ENCODE assay signal across 15 cellular contexts in genomic region chr22:30436196-30436595, GRCh38. TPM values are rescaled to one million over a fixed set of nuclear protein-coding genes. Genes with fewer than 3 reads are reported as not detected.
A peak's percentile ranks its signal among the peaks of the same experiment; 100 is the strongest.
DNase-seq lines count a peak whose midpoint lies in the region; ATAC-seq and TF ChIP-seq lines count a peak whose summit lies in the region.
"Had no signal": no experiment of that assay in that cellular context is flagged by ENCODE, and none has a peak within 500 bp of the region (broad histone marks: within the 10 kb centered on the region; RNA-seq: fewer than 3 reads in every experiment).

No MANE protein-coding gene starts in this region.

- H2BK20ac ChIP-seq in IMR-90 (ENCODE audit: low read depth, low read length): no peak overlapping the region

- intact Hi-C loops in IMR-90 (cut with micrococcal nuclease): no loop called here

- CTCF ChIA-PET in IMR-90 (lab: Yijun Ruan, JAX): no interaction called here

- peaks cover 15% of the 10 kb centered on the region for H3K27me3 Mint-ChIP-seq in T-helper 2 cell treated with Interferon-gamma antibody and Interleukin-4, amounts not matched to agents 5 μg/mL and 100 μg/mL, for 36 hours (ENCODE audit: low read depth)
- H3K27me3 Mint-ChIP-seq in activated naive CD8-positive, alpha-beta T cell: peaks cover 17% of the 10 kb centered on the region

- H3K27ac ChIP-seq in IMR-90 (ENCODE audit: insufficient read depth, low read length) (no peak overlapping the region), neuronal stem cell (replicated peaks; ENCODE audit: low read length) (no peak overlapping the region)

- H3K79me1 ChIP-seq in IMR-90 (ENCODE audit: low read depth in 1 of 2, low read length in 2 of 2) (no peaks in the 10 kb centered on the region), neuronal stem cell (ENCODE audit: low read depth, low read length) (no peaks in the 10 kb centered on the region)

- no peak overlapping the region for H2AK9ac ChIP-seq in IMR-90 (replicated peaks; ENCODE audit: low read depth, low read length, poor library complexity)

- BruUV-seq in IMR-90 (replicated peaks; lab: Mats Ljungman, UMichigan): no TSS peak

- H3K4me3 ChIP-seq in IMR-90 (ENCODE audit: insufficient read depth, low read depth, low read length) (no peak overlapping the region), neuronal stem cell (ENCODE audit: low read length in 2 of 2) (no peak overlapping the region)

- H2BK15ac ChIP-seq in IMR-90 (ENCODE audit: low read depth, low read length) (no peak overlapping the region), neuronal stem cell (ENCODE audit: low read length) (no peak overlapping the region)

- peaks cover 16% of the 10 kb centered on the region for H3K36me3 Mint-ChIP-seq in T-helper 2 cell treated with Interferon-gamma antibody and Interleukin-4, amounts not matched to agents 5 μg/mL and 100 μg/mL, for 36 hours (ENCODE audit: low read depth)
- H3K36me3 Mint-ChIP-seq in activated naive CD8-positive, alpha-beta T cell: peaks cover 10% of the 10 kb centered on the region

- H2BK12ac ChIP-seq in neuronal stem cell (ENCODE audit: low read length): no peak overlapping the region

- TF ChIP-seq POLR2A in IMR-90 (IDR thresholded peaks at IDR 0.05; ENCODE audit: low read depth, low read length): no peak

- H3K4ac ChIP-seq in IMR-90 (ENCODE audit: low read depth, low read length) (no peak overlapping the region), neuronal stem cell (ENCODE audit: low read length) (no peak overlapping the region)

- H3K9me3 Mint-ChIP-seq in T-helper 2 cell treated with Interferon-gamma antibody and Interleukin-4, amounts not matched to agents 5 μg/mL and 100 μg/mL, for 36 hours: peaks cover 18% of the 10 kb centered on the region
- peaks cover 8% of the 10 kb centered on the region for H3K9me3 Mint-ChIP-seq in activated naive CD8-positive, alpha-beta T cell (ENCODE audit: low read depth)

- H3K4me3 Mint-ChIP-seq in T-helper 2 cell treated with Interferon-gamma antibody and Interleukin-4, amounts not matched to agents 5 μg/mL and 100 μg/mL, for 36 hours: peak overlapping the region; percentile 76
- peak overlapping the region; percentile 92 for H3K4me3 Mint-ChIP-seq in activated naive CD8-positive, alpha-beta T cell

- H3K18ac ChIP-seq in IMR-90 (ENCODE audit: low read depth, low read length) (no peak overlapping the region), neuronal stem cell (ENCODE audit: low read length) (no peak overlapping the region)

- H4K91ac ChIP-seq in IMR-90 (ENCODE audit: insufficient read depth, low read depth, low read length) (no peak overlapping the region), neuronal stem cell (ENCODE audit: low read depth, low read length, poor library complexity) (no peak overlapping the region)

- H4K5ac ChIP-seq in IMR-90 (ENCODE audit: low read depth, low read length): no peak overlapping the region

- DNase-seq in T-helper 2 cell treated with Interferon-gamma antibody and Interleukin-4, amounts not matched to agents 5 μg/mL and 100 μg/mL, for 36 hours (ENCODE audit: low spot score): no peak
- DNase-seq in T-helper 2 cell: no peak
- DNase-seq in IMR-90: no peak
- DNase-seq in neuronal stem cell (ENCODE audit: low spot score): no peak
- DNase-seq in NCI-H526 treated with DMSO at 0.1 percent for 48 hours (lab: John Stamatoyannopoulos, UW): no peak
- DNase-seq: DMS153, glutamatergic neuron, NCI-H2227 treated with DMSO at 0.1 percent for 48 hours had no signal

- H3K4me2 ChIP-seq in IMR-90 (ENCODE audit: low read depth, low read length) (no peak overlapping the region), neuronal stem cell (ENCODE audit: insufficient read depth, low read length, poor library complexity, severe bottlenecking) (no peak overlapping the region)

- H3K27ac Mint-ChIP-seq in T-helper 2 cell treated with Interferon-gamma antibody and Interleukin-4, amounts not matched to agents 5 μg/mL and 100 μg/mL, for 36 hours: peak overlapping the region; percentile 90
- peak overlapping the region; percentile 97 for H3K27ac Mint-ChIP-seq in activated naive CD8-positive, alpha-beta T cell

- no peak overlapping the region for H2BK5ac ChIP-seq in IMR-90 (ENCODE audit: low read depth, low read length, poor library complexity, severe bottlenecking)
- no peak overlapping the region for H2BK5ac ChIP-seq in neuronal stem cell (ENCODE audit: low read length)

- H2AFZ ChIP-seq in IMR-90 (replicated peaks; ENCODE audit: low read length, poor library complexity): peak overlapping the region; percentile 65
- peak overlapping the region; percentile 82 for H2AFZ ChIP-seq in neuronal stem cell (ENCODE audit: low read length)

- ATAC-seq in IMR-90 (ENCODE audit: low read depth): no peak
- no peak for ATAC-seq in HG02970 (IDR thresholded peaks at IDR 0.05; ENCODE audit: low FRiP score, unreplicated experiment)
- no peak for ATAC-seq in GM18858 (IDR thresholded peaks at IDR 0.05; ENCODE audit: unreplicated experiment)

- no peak overlapping the region for H3K23ac ChIP-seq in IMR-90 (ENCODE audit: low read depth, low read length)
- no peak overlapping the region for H3K23ac ChIP-seq in neuronal stem cell (ENCODE audit: low read depth, low read length, poor library complexity)

- 70% methylated on average over 2 of the region's 2 CpGs; no CpG with 5 or more reads in 1 of the 2 experiments for WGBS in IMR-90 (ENCODE audit: extremely low coverage in 2 of 2, insufficient read length in 1 of 2), 2 experiments
- WGBS in neuronal stem cell (ENCODE audit: extremely low coverage in 2 of 2, insufficient read length in 2 of 2, insufficient replicate concordance in 1 of 2), 2 donors: no CpG with 5 or more reads among the region's 2 CpGs

- H2AK5ac ChIP-seq in IMR-90 (ENCODE audit: low read depth, low read length): no peak overlapping the region
- no peak overlapping the region for H2AK5ac ChIP-seq in neuronal stem cell (ENCODE audit: low read depth, low read length)

- H3K4me1 ChIP-seq in IMR-90 (ENCODE audit: control insufficient read depth, insufficient read depth, low read length): no peaks in the 10 kb centered on the region
- no peaks in the 10 kb centered on the region for H3K4me1 ChIP-seq in neuronal stem cell (ENCODE audit: control insufficient read depth in 2 of 2, insufficient read depth in 1 of 2, low read depth in 1 of 2, low read length in 2 of 2)

- peak overlapping the region; percentile 69 to 81; a peak in 2 of 4 replicates for H4K8ac ChIP-seq in IMR-90 (ENCODE audit: low read depth in 2 of 2, low read length in 2 of 2)
- H4K8ac ChIP-seq in neuronal stem cell (ENCODE audit: low read depth, low read length): no peak overlapping the region

- no peak overlapping the region for H3K56ac ChIP-seq in IMR-90 (ENCODE audit: extremely low read depth, insufficient read depth, low read length)

- H3K4me1 Mint-ChIP-seq in T-helper 2 cell treated with Interferon-gamma antibody and Interleukin-4, amounts not matched to agents 5 μg/mL and 100 μg/mL, for 36 hours (ENCODE audit: low read depth): peaks cover 12% of the 10 kb centered on the region
- H3K4me1 Mint-ChIP-seq in activated naive CD8-positive, alpha-beta T cell (ENCODE audit: low read depth): peaks cover 20% of the 10 kb centered on the region

- H3K14ac ChIP-seq in IMR-90 (replicated peaks; ENCODE audit: low read depth, low read length): no peak overlapping the region
- H3K14ac ChIP-seq in neuronal stem cell (ENCODE audit: low read length): no peak overlapping the region

- no peak for TF ChIP-seq RAD21 in IMR-90 (IDR thresholded peaks at IDR 0.05; ENCODE audit: low read length)

- H3K9me3 ChIP-seq in IMR-90 (ENCODE audit: control insufficient read depth, insufficient read depth, low read length): no peaks in the 10 kb centered on the region
- H3K9me3 ChIP-seq in neuronal stem cell (replicated peaks in 1 of 2; ENCODE audit: control insufficient read depth in 2 of 2, insufficient read depth in 1 of 2, low read depth in 1 of 2, low read length in 2 of 2): peaks cover 0 to 2% of the 10 kb centered on the region in 2 donors

- POLR2A ChIA-PET in IMR-90 (lab: Charles Lee; ENCODE audit: unreplicated experiment): no interaction called here

- dilution Hi-C loops in IMR-90 (cut with HindIII; ENCODE audit: low sequenced_read_pairs, unreplicated experiment): no loop called here

- H3K27me3 ChIP-seq in IMR-90 (ENCODE audit: control insufficient read depth, insufficient read depth, low read length) (peaks cover 12% of the 10 kb centered on the region), neuronal stem cell (ENCODE audit: control insufficient read depth in 3 of 3, insufficient read depth in 3 of 3, low read depth in 1 of 3, low read length in 3 of 3) (peaks cover 0 to 6% (median 0%) of the 10 kb centered on the region in 3 experiments)

- no peak for TF ChIP-seq CTCF in IMR-90 (conservative IDR thresholded peaks at IDR 0.05; ENCODE audit: low read depth, low read length)

- in situ Hi-C loops in IMR-90 (cut with MboI; ENCODE audit: low sequenced_read_pairs): no loop called here

- no peak overlapping the region for H2BK120ac ChIP-seq in IMR-90 (ENCODE audit: low read depth, low read length)
- H2BK120ac ChIP-seq in neuronal stem cell (ENCODE audit: low read depth, low read length): no peak overlapping the region

- H4K20me1 ChIP-seq in IMR-90 (ENCODE audit: insufficient read depth, low read length): no peaks in the 10 kb centered on the region

- H3K9me1 ChIP-seq in IMR-90 (ENCODE audit: insufficient read depth, low read length): no peaks in the 10 kb centered on the region; the same call in 1 of the 2 replicates

- H3K9ac ChIP-seq in IMR-90 (ENCODE audit: low read depth, low read length) (no peak overlapping the region), neuronal stem cell (ENCODE audit: low read depth, low read length, poor library complexity) (no peak overlapping the region)

- no peaks in the 10 kb centered on the region for H3K36me3 ChIP-seq in IMR-90 (ENCODE audit: control insufficient read depth, insufficient read depth, low read length)
- H3K36me3 ChIP-seq in neuronal stem cell (replicated peaks in 1 of 2; ENCODE audit: control insufficient read depth in 2 of 2, insufficient read depth in 2 of 2, low read length in 2 of 2): no peaks in the 10 kb centered on the region

RNA-seq across cellular contexts. Expression of gene MTFP1, which starts 10.6 kb away (rescaled TPM):
- total RNA-seq in IMR-90 (2012; rRNA removed): 5.6 and 7.3 TPM in 2 replicates
- polyA plus RNA-seq in IMR-90 (2012; rRNA removed): 7.7 and 8.1 TPM in 2 replicates
- polyA plus RNA-seq in IMR-90 (2012; cell fraction: cytosol; rRNA removed): 26.6 and 29.1 TPM in 2 replicates
- 10.3 and 20.5 TPM in 2 replicates for polyA plus RNA-seq in IMR-90 (2012; cell fraction: nucleus; rRNA removed; ENCODE audit: low replicate concordance)
- 14.0 TPM for polyA plus RNA-seq in neuronal stem cell (2013, experiment 1 of 2)
- polyA plus RNA-seq in neuronal stem cell (2013, experiment 2 of 2): 14.3 TPM

RNA-seq across cellular contexts. Expression of gene SEC14L3, which starts 35.6 kb away (rescaled TPM):
- total RNA-seq in IMR-90 (2012; rRNA removed): not detected in 2 replicates
- not detected in 2 replicates for polyA plus RNA-seq in IMR-90 (2012; rRNA removed)
- not detected in 2 replicates for polyA plus RNA-seq in IMR-90 (2012; cell fraction: cytosol; rRNA removed)
- not detected in 2 replicates for polyA plus RNA-seq in IMR-90 (2012; cell fraction: nucleus; rRNA removed; ENCODE audit: low replicate concordance)
- polyA plus RNA-seq in neuronal stem cell (2013, experiment 1 of 2): not detected
- polyA plus RNA-seq in neuronal stem cell (2013, experiment 2 of 2): not detected
- total RNA-seq: dermis microvascular lymphatic vessel endothelial cell, lung microvascular endothelial cell, posterior vena cava, temporal lobe had no signal

RNA-seq across cellular contexts. Expression of gene SEC14L2, which starts 39.4 kb away (rescaled TPM):
- 37.8 and 54.8 TPM in 2 replicates for total RNA-seq in IMR-90 (2012; rRNA removed)
- polyA plus RNA-seq in IMR-90 (2012; rRNA removed): 24.0 and 38.7 TPM in 2 replicates
- polyA plus RNA-seq in IMR-90 (2012; cell fraction: cytosol; rRNA removed): 10.1 and 20.7 TPM in 2 replicates
- polyA plus RNA-seq in IMR-90 (2012; cell fraction: nucleus; rRNA removed; ENCODE audit: low replicate concordance): 57.9 and 59.4 TPM in 2 replicates
- 2.3 TPM for polyA plus RNA-seq in neuronal stem cell (2013, experiment 1 of 2)
- 2.2 TPM for polyA plus RNA-seq in neuronal stem cell (2013, experiment 2 of 2)

RNA-seq across cellular contexts. Expression of gene RNF215, which starts 49.0 kb away (rescaled TPM):
- total RNA-seq in IMR-90 (2012; rRNA removed): 13.6 and 15.8 TPM in 2 replicates
- 21.4 and 21.9 TPM in 2 replicates for polyA plus RNA-seq in IMR-90 (2012; rRNA removed)
- polyA plus RNA-seq in IMR-90 (2012; cell fraction: cytosol; rRNA removed): 12.5 and 16.5 TPM in 2 replicates
- 74.1 and 148 TPM in 2 replicates for polyA plus RNA-seq in IMR-90 (2012; cell fraction: nucleus; rRNA removed; ENCODE audit: low replicate concordance)
- polyA plus RNA-seq in neuronal stem cell (2013, experiment 1 of 2): 9.1 TPM
- 9.6 TPM for polyA plus RNA-seq in neuronal stem cell (2013, experiment 2 of 2)
